In genomic region chr1:191558389-191558788, GRCh38 we compare ENCODE assay signal across 20 cellular contexts.
"Had no signal": no experiment of that assay in that cellular context is flagged by ENCODE, and none has a peak within 500 bp of the region (broad histone marks: within the 10 kb centered on the region; RNA-seq: fewer than 3 reads in every experiment).

No MANE protein-coding gene starts in this region.

- ATAC-seq: activated CD8-positive, alpha-beta T cell treated with anti-CD3 and anti-CD28 coated beads, Interleukin-2, amount 10 ng/mL, durations not matched to agents 7 days and 5 days; body of pancreas; heart right ventricle; left colon; right lobe of liver; stimulated activated effector memory CD8-positive, alpha-beta T cell treated with anti-CD3 and anti-CD28 coated beads, Interleukin-12 subunit alpha, Interleukin-12 subunit beta, amount 100 ng/mL, for 72 hours; stimulated activated naive CD8-positive, alpha-beta T cell treated with anti-CD3 and anti-CD28 coated beads, Interleukin-15, amount 100 ng/mL, for 72 hours had no signal

- H3K4me3 ChIP-seq: body of pancreas, cardiac muscle cell, heart right ventricle, right lobe of liver, skin epidermis, tibial artery had no signal

- DNase-seq: activated CD4-positive, alpha-beta T cell treated with anti-CD3 and anti-CD28 coated beads, Interleukin-2, amount 50 U/mL, for 1 hour; activated CD4-positive, CD25-positive, alpha-beta regulatory T cell treated with anti-CD3 and anti-CD28 coated beads, Interleukin-2, amount 50 U/mL, for 72 hours; activated CD8-positive, alpha-beta T cell treated with anti-CD3 and anti-CD28 coated beads, Interleukin-2, amount 10 ng/mL, durations not matched to agents 7 days and 5 days; activated naive CD4-positive, alpha-beta T cell treated with anti-CD3 and anti-CD28 coated beads, Interleukin-2, amount 10 ng/mL, durations not matched to agents 7 days and 5 days; activated T-cell treated with anti-CD3 and anti-CD28 coated beads, Interleukin-2, amount 50 U/mL, for 1 hour; body of pancreas; cortex of kidney; heart right ventricle; islet precursor cell; left colon; nephron progenitor cell; right lobe of liver; stimulated activated CD4-positive, alpha-beta T cell treated with anti-CD3 and anti-CD28 coated beads, Interleukin-1b, Interleukin-23, amount 100 ng/mL, for 48 hours; stimulated activated naive CD8-positive, alpha-beta T cell treated with anti-CD3 and anti-CD28 coated beads, Interleukin-15, amount 100 ng/mL, for 72 hours; T-helper 2 cell; tibial artery; WERI-Rb-1 had no signal
